18 cellular contexts compared by ENCODE assay signal in genomic region chr16:56107944-56108583, GRCh38.
DNase-seq lines count a peak whose midpoint lies in the region; ATAC-seq and TF ChIP-seq lines count a peak whose summit lies in the region.
"Had no signal": no experiment of that assay in that cellular context is flagged by ENCODE, and none has a peak within 500 bp of the region (broad histone marks: within the 10 kb centered on the region; RNA-seq: fewer than 3 reads in every experiment).

No MANE protein-coding gene starts in this region.

- no peaks in the 10 kb centered on the region for H3K9me3 Mint-ChIP-seq in nephron progenitor cell

- H3K4me1 ChIP-seq in right atrium auricular region: peaks cover 0 to 16% of the 10 kb centered on the region in 2 donors
- peaks cover 33% of the 10 kb centered on the region for H3K4me1 ChIP-seq in left ventricle myocardium inferior
- peaks cover 0 to 7% of the 10 kb centered on the region in 2 donors for H3K4me1 ChIP-seq in thyroid gland
- H3K4me1 ChIP-seq: colonic mucosa, pancreas had no signal

- H3K27me3 ChIP-seq in right atrium auricular region (no peaks in the 10 kb centered on the region), left ventricle myocardium inferior (ENCODE audit: low read depth) (no peaks in the 10 kb centered on the region), thyroid gland (no peaks in the 10 kb centered on the region)
- H3K27me3 ChIP-seq: colonic mucosa, pancreas had no signal

- H3K36me3 Mint-ChIP-seq in nephron progenitor cell (ENCODE audit: low read depth): no peaks in the 10 kb centered on the region
- H3K36me3 Mint-ChIP-seq: IgD-negative memory B cell, WTC11 had no signal

- peak; percentile 76 for ATAC-seq in Right ventricle myocardium superior (ENCODE audit: poor library complexity)
- no peak for ATAC-seq in HG02840 (IDR thresholded peaks at IDR 0.05; ENCODE audit: low FRiP score, unreplicated experiment)
- ATAC-seq: stimulated activated naive CD8-positive, alpha-beta T cell treated with anti-CD3 and anti-CD28 coated beads, Interleukin-15, Interleukin-2, amounts not matched to agents 100 U/mL and 50 U/mL, for 24 hours; WTC11 had no signal

- TF ChIP-seq CTCF in right atrium auricular region (IDR thresholded peaks at IDR 0.05) (no peak), left ventricle myocardium inferior (IDR thresholded peaks at IDR 0.05; ENCODE audit: borderline replicate concordance) (no peak), thyroid gland (IDR thresholded peaks at IDR 0.05) (no peak), nephron progenitor cell (IDR thresholded peaks at IDR 0.05) (no peak)

- H3K4me3 Mint-ChIP-seq in nephron progenitor cell: no peak overlapping the region
- H3K4me3 Mint-ChIP-seq: IgD-negative memory B cell, WTC11 had no signal

- intact Hi-C loops in Right ventricle myocardium superior (cut with DNase I) (no loop called here), left ventricle myocardium inferior (cut with micrococcal nuclease) (no loop called here), thyroid gland (cut with DNase I) (no loop called here)

- WGBS in thyroid gland, 2 donors: 15 to 16% methylated on average over 2 of the region's 2 CpGs

- no peak overlapping the region for H3K4me3 ChIP-seq in right atrium auricular region
- no peak overlapping the region for H3K4me3 ChIP-seq in left ventricle myocardium inferior
- no peak overlapping the region for H3K4me3 ChIP-seq in thyroid gland (replicated peaks in 1 of 3)
- H3K4me3 ChIP-seq: colonic mucosa, pancreas had no signal

- no peaks in the 10 kb centered on the region for H3K36me3 ChIP-seq in right atrium auricular region
- no peaks in the 10 kb centered on the region for H3K36me3 ChIP-seq in left ventricle myocardium inferior
- H3K36me3 ChIP-seq in thyroid gland: no peaks in the 10 kb centered on the region
- H3K36me3 ChIP-seq: colonic mucosa, pancreas had no signal

- no peaks in the 10 kb centered on the region for H3K9me3 ChIP-seq in right atrium auricular region
- no peaks in the 10 kb centered on the region for H3K9me3 ChIP-seq in left ventricle myocardium inferior (replicated peaks)
- H3K9me3 ChIP-seq in thyroid gland: no peaks in the 10 kb centered on the region
- H3K9me3 ChIP-seq: colonic mucosa, pancreas had no signal

- H3K27ac ChIP-seq in right atrium auricular region (peak overlapping the region in 1 of 2 donors; percentile 60), left ventricle myocardium inferior (replicated peaks) (peak overlapping the region; percentile 66), thyroid gland (peak overlapping the region; percentile 14 to 58 (median 52))
- H3K27ac ChIP-seq: colonic mucosa, epithelial cell of prostate, pancreas had no signal

- TF ChIP-seq POLR2A in thyroid gland (IDR thresholded peaks at IDR 0.05): no peak

- peaks cover 14% of the 10 kb centered on the region for H3K27me3 Mint-ChIP-seq in nephron progenitor cell (ENCODE audit: low read depth, poor library complexity)

- no peak overlapping the region for H3K27ac Mint-ChIP-seq in nephron progenitor cell
- H3K27ac Mint-ChIP-seq: IgD-negative memory B cell, WTC11 had no signal

- H3K4me1 Mint-ChIP-seq in nephron progenitor cell: peaks cover 17% of the 10 kb centered on the region

- DNase-seq in Right ventricle myocardium superior (no peak), right atrium auricular region (ENCODE audit: low spot score) (no peak), NCI-H446 (lab: John Stamatoyannopoulos, UW) (peak; percentile 16 to 47), left ventricle myocardium inferior (no peak), thyroid gland (peak; percentile 58 to 75), nephron progenitor cell (no peak)
- DNase-seq in activated CD4-positive, alpha-beta T cell treated with anti-CD3 and anti-CD28 coated beads, Interleukin-2, amount 50 U/mL, for 1 hour: no peak
- DNase-seq: ACHN; amniotic stem cell; colonic mucosa; GF-D8; pancreas; stimulated activated naive CD8-positive, alpha-beta T cell treated with anti-CD3 and anti-CD28 coated beads, Interleukin-15, Interleukin-2, amounts not matched to agents 100 U/mL and 50 U/mL, for 24 hours; T-helper 1 cell had no signal

Comparison
In these comparisons a context has a peak if more than half of its experiments do, and no peak if none do; other contexts are left out.
1. DNase-seq: peak in NCI-H446 (2 of 2) and thyroid gland (2 of 2); none in Right ventricle myocardium superior (single experiment), right atrium auricular region (single experiment), left ventricle myocardium inferior (single experiment), nephron progenitor cell (single experiment) and activated CD4-positive, alpha-beta T cell treated with anti-CD3 and anti-CD28 coated beads, Interleukin-2, amount 50 U/mL, for 1 hour (single experiment).